In genomic region chr16:9053006-9053601, GRCh38 we compare ENCODE assay signal across 9 cellular contexts.
A peak's percentile ranks its signal among the peaks of the same experiment; 100 is the strongest.
DNase-seq lines count a peak whose midpoint lies in the region; ATAC-seq and TF ChIP-seq lines count a peak whose summit lies in the region.
"Had no signal": no experiment of that assay in that cellular context is flagged by ENCODE, and none has a peak within 500 bp of the region (broad histone marks: within the 10 kb centered on the region; RNA-seq: fewer than 3 reads in every experiment).

No MANE protein-coding gene starts in this region.

- H3K4me3 ChIP-seq in WERI-Rb-1 (ENCODE audit: low read depth, low read length) = no peak overlapping the region

- no peaks in the 10 kb centered on the region for H3K27me3 ChIP-seq in WERI-Rb-1 (ENCODE audit: insufficient read depth, low read depth, severe bottlenecking)

- H3K36me3 ChIP-seq in ES-I3 (ENCODE audit: insufficient read depth, low read length) (no peaks in the 10 kb centered on the region), WERI-Rb-1 (no peaks in the 10 kb centered on the region)

- no peak overlapping the region for H3K27ac ChIP-seq in WERI-Rb-1
- H3K27ac ChIP-seq: epithelial cell of prostate had no signal

- H3K9me3 ChIP-seq in ES-I3 (ENCODE audit: control insufficient read depth, insufficient read depth, low read length) (no peaks in the 10 kb centered on the region), WERI-Rb-1 (ENCODE audit: severe bottlenecking) (no peaks in the 10 kb centered on the region)

- DNase-seq in HuH-7 (ENCODE audit: low spot score) (peak; percentile 79), WERI-Rb-1 (peak; percentile 59), hepatic stellate cell (ENCODE audit: low spot score) (peak; percentile 35)
- DNase-seq in stimulated activated CD8-positive, alpha-beta memory T cell treated with anti-CD3 and anti-CD28 coated beads, Interleukin-4, amount 100 ng/mL, for 48 hours = peak; percentile 56
- no peak for DNase-seq in effector CD8-positive, alpha-beta T cell (lab: John Stamatoyannopoulos, UW)

- ATAC-seq in GM21737 (IDR thresholded peaks at IDR 0.05; ENCODE audit: unreplicated experiment) = no peak
- no peak for ATAC-seq in HG02678 (IDR thresholded peaks at IDR 0.05; ENCODE audit: unreplicated experiment)

- H3K4me1 ChIP-seq in ES-I3 (ENCODE audit: insufficient read depth, low read length) = peaks cover 4% of the 10 kb centered on the region

- no peak for TF ChIP-seq CTCF in WERI-Rb-1 (IDR thresholded peaks at IDR 0.05; ENCODE audit: low read depth, low read length)

- peak overlapping the region; percentile 70; the same call in 1 of the 2 replicates for H3K9ac ChIP-seq in ES-I3 (ENCODE audit: low read depth, low read length)
